ENCODE assay signal across 8 cellular contexts in the genomic region with DNA sequence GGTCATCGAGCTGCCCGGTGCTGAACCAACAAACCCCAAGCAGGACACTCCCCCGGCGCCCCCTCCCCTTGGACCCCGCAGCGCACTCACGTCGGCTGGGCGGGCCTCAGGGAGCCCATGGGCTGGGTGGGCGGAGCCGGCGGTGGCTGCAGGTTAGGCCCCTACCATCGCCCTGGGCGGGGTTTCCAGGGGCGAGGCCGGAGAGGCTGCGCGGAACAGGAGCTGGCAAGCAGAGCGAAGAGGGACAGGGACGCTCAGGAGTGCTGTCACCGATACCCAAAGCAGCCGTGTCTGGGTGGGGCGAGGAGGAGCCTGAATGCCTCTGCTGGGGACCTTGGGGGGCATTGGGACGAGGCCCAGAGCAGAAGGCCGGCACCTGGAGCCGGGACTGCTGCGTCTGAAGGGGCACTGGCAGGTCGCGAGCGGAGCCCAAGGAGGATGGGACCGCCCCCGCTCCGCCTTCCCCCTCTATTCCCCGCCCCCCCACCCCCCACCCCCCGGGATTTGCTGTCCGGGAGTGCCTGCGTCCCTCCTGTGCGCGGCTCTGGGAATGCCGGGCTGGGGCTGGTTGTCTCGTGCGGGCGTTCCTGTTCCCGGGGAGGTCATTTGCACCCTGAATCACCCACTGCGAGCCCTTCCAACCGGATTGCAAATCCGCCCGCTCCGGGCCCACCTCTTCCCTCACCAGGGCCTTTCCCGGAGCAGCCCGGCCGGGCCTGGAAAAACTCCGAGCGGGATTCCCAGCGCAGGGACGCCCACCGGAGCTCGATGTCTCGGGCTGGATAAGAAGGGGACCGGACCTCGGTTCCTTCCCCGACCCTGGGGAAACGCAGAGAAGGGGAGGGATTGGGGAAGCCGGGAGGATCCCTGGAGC. TPM values are rescaled to one million over a fixed set of nuclear protein-coding genes. Genes with fewer than 3 reads are reported as not detected.
DNase-seq lines count a peak whose midpoint lies in the region; ATAC-seq, FAIRE-seq and TF ChIP-seq lines count a peak whose summit lies in the region.

No MANE protein-coding gene starts in this region.

- DNase-seq in GM12892 (ENCODE audit: insufficient read length) (peak; percentile 97), NCI-H345 (lab: John Stamatoyannopoulos, UW) (peak; percentile 90), colonic mucosa (peak; percentile 96), mesenteric fat pad (ENCODE audit: low spot score) (no peak)
- peak; percentile 39 to 64 for DNase-seq in activated CD4-positive, alpha-beta T cell treated with anti-CD3 and anti-CD28 coated beads for 24 hours (ENCODE audit: low read depth in 2 of 2)
- peak; percentile 40 to 79 (median 41) for DNase-seq in stimulated activated CD4-positive, alpha-beta T cell treated with anti-CD3 and anti-CD28 coated beads, TNF-alpha, amount 100 ng/mL, for 48 hours (ENCODE audit: low read depth in 3 of 3)

- no peak for TF ChIP-seq RAD21 in liver (IDR thresholded peaks at IDR 0.05)

- H3K4me1 ChIP-seq in colonic mucosa (peaks cover 10% of the 10 kb centered on the region), liver (ENCODE audit: control insufficient read depth in 4 of 4, insufficient read depth in 4 of 4, low read length in 3 of 4) (peaks cover 18 to 40% (median 25%) of the 10 kb centered on the region in 4 donors)

- TF ChIP-seq POLR2A in GM12892 (IDR thresholded peaks at IDR 0.05; ENCODE audit: low read depth, low read length): no peak

- no peaks in the 10 kb centered on the region for H3K27me3 ChIP-seq in colonic mucosa
- H3K27me3 ChIP-seq in liver (ENCODE audit: control insufficient read depth in 4 of 4, insufficient read depth in 4 of 4, low read length in 3 of 4): peaks cover 0 to 2% (median 0%) of the 10 kb centered on the region in 4 donors

- FAIRE-seq in GM12892 (lab: Jason Lieb, UNC): peak; percentile 95

- H3K36me3 ChIP-seq in colonic mucosa (no peaks in the 10 kb centered on the region), liver (ENCODE audit: control insufficient read depth in 4 of 4, insufficient read depth in 3 of 4, low read depth in 1 of 4, low read length in 3 of 4) (peaks cover 0 to 6% (median 2%) of the 10 kb centered on the region in 4 donors)

- H3K4me3 ChIP-seq in colonic mucosa: peak overlapping the region; percentile 65
- peak overlapping the region; percentile 13 to 56 (median 49) for H3K4me3 ChIP-seq in liver (ENCODE audit: low read depth in 1 of 3, low read length in 3 of 3)

- TF ChIP-seq CTCF in colonic mucosa (IDR thresholded peaks at IDR 0.05) (no peak), liver (IDR thresholded peaks at IDR 0.05; ENCODE audit: low read depth, low read length, missing input control) (no peak)

- H3K9ac ChIP-seq in colonic mucosa (ENCODE audit: low read depth in 2 of 2, low read length in 2 of 2): peak overlapping the region; percentile 84 to 93
- no peak overlapping the region for H3K9ac ChIP-seq in liver (ENCODE audit: low read depth in 1 of 2, low read length in 2 of 2)

- intact Hi-C loops in colonic mucosa (cut with DNase I): no loop called here

- WGBS in liver: 1% methylated on average over 64 of the region's 64 CpGs

- ATAC-seq in HG02938 (IDR thresholded peaks at IDR 0.05; ENCODE audit: unreplicated experiment): peak; percentile 40

- H3K27ac ChIP-seq in colonic mucosa: peak overlapping the region; percentile 89
- H3K27ac ChIP-seq in liver (ENCODE audit: low read depth in 1 of 2, low read length in 2 of 2): peak overlapping the region; percentile 13 to 56

- H3K9me3 ChIP-seq in colonic mucosa: no peaks in the 10 kb centered on the region
- no peaks in the 10 kb centered on the region for H3K9me3 ChIP-seq in liver (ENCODE audit: control insufficient read depth in 4 of 4, low read length in 3 of 4)

TF ChIP-seq in liver, 16 proteins besides CTCF, POLR2A, EP300 and RAD21:
- TF ChIP-seq, protein P1, sequence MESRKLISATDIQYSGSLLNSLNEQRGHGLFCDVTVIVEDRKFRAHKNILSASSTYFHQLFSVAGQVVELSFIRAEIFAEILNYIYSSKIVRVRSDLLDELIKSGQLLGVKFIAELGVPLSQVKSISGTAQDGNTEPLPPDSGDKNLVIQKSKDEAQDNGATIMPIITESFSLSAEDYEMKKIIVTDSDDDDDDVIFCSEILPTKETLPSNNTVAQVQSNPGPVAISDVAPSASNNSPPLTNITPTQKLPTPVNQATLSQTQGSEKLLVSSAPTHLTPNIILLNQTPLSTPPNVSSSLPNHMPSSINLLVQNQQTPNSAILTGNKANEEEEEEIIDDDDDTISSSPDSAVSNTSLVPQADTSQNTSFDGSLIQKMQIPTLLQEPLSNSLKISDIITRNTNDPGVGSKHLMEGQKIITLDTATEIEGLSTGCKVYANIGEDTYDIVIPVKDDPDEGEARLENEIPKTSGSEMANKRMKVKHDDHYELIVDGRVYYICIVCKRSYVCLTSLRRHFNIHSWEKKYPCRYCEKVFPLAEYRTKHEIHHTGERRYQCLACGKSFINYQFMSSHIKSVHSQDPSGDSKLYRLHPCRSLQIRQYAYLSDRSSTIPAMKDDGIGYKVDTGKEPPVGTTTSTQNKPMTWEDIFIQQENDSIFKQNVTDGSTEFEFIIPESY (IDR thresholded peaks at IDR 0.05): no peak
- TF ChIP-seq FOXA2 (IDR thresholded peaks at IDR 0.05): no peak
- no peak for TF ChIP-seq NR2F2 (IDR thresholded peaks at IDR 0.05)
- TF ChIP-seq FOXA1 (IDR thresholded peaks at IDR 0.05): no peak
- TF ChIP-seq HNF4A (conservative IDR thresholded peaks at IDR 0.05): no peak
- no peak for TF ChIP-seq TAF1 (conservative IDR thresholded peaks at IDR 0.05)
- TF ChIP-seq RXRA (IDR thresholded peaks at IDR 0.05): no peak
- no peak for TF ChIP-seq YY1 (IDR thresholded peaks at IDR 0.05)
- TF ChIP-seq EGR1 (IDR thresholded peaks at IDR 0.05; ENCODE audit: low read depth in 2 of 2): no peak
- TF ChIP-seq JUND (IDR thresholded peaks at IDR 0.05): no peak
- TF ChIP-seq HNF4G (IDR thresholded peaks at IDR 0.05): no peak
- TF ChIP-seq, protein P2, sequence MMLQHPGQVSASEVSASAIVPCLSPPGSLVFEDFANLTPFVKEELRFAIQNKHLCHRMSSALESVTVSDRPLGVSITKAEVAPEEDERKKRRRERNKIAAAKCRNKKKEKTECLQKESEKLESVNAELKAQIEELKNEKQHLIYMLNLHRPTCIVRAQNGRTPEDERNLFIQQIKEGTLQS (IDR thresholded peaks at IDR 0.05): no peak
- TF ChIP-seq, protein P3, sequence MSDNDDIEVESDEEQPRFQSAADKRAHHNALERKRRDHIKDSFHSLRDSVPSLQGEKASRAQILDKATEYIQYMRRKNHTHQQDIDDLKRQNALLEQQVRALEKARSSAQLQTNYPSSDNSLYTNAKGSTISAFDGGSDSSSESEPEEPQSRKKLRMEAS (IDR thresholded peaks at IDR 0.05): no peak
- TF ChIP-seq, protein P4, sequence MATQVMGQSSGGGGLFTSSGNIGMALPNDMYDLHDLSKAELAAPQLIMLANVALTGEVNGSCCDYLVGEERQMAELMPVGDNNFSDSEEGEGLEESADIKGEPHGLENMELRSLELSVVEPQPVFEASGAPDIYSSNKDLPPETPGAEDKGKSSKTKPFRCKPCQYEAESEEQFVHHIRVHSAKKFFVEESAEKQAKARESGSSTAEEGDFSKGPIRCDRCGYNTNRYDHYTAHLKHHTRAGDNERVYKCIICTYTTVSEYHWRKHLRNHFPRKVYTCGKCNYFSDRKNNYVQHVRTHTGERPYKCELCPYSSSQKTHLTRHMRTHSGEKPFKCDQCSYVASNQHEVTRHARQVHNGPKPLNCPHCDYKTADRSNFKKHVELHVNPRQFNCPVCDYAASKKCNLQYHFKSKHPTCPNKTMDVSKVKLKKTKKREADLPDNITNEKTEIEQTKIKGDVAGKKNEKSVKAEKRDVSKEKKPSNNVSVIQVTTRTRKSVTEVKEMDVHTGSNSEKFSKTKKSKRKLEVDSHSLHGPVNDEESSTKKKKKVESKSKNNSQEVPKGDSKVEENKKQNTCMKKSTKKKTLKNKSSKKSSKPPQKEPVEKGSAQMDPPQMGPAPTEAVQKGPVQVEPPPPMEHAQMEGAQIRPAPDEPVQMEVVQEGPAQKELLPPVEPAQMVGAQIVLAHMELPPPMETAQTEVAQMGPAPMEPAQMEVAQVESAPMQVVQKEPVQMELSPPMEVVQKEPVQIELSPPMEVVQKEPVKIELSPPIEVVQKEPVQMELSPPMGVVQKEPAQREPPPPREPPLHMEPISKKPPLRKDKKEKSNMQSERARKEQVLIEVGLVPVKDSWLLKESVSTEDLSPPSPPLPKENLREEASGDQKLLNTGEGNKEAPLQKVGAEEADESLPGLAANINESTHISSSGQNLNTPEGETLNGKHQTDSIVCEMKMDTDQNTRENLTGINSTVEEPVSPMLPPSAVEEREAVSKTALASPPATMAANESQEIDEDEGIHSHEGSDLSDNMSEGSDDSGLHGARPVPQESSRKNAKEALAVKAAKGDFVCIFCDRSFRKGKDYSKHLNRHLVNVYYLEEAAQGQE (IDR thresholded peaks at IDR 0.05): no peak
- no peak for TF ChIP-seq SP1 (IDR thresholded peaks at IDR 0.05)
- no peak for TF ChIP-seq GABPA (IDR thresholded peaks at IDR 0.05 in 1 of 2, conservative IDR thresholded peaks at IDR 0.05 in 1 of 2)

RNA-seq across cellular contexts. Expression of a gene that starts 0.9 kb away (rescaled TPM):
- 10.4 TPM for polyA plus RNA-seq in GM12892 (2012; ENCODE audit: missing spikeins)
- total RNA-seq in colonic mucosa: 100 to 1,000 TPM; 107 to 165 TPM
- total RNA-seq in liver: 10 to 100 TPM; 10.6 to 10.9 TPM
- polyA plus RNA-seq in liver: 1 to 10 TPM; 1.8 to 4.9 TPM
- 27.3 TPM for total RNA-seq in mesenteric fat pad

RNA-seq across cellular contexts. Expression of a gene that starts 58.8 kb away (rescaled TPM):
- polyA plus RNA-seq in GM12892 (2012; ENCODE audit: missing spikeins): 7.6 TPM
- total RNA-seq in colonic mucosa (10 to 100 TPM; 50.7 to 61.3 TPM), liver (10 to 100 TPM in 1 of 2 donors, 1 to 10 TPM in 1; 8.5 to 15.8 TPM), mesenteric fat pad (51.2 TPM)
- 1 to 10 TPM; 6.2 to 8.5 TPM for polyA plus RNA-seq in liver

Comparison
In these comparisons a context has a peak if more than half of its experiments do, and no peak if none do; other contexts are left out.
1. H3K9ac ChIP-seq: peak in colonic mucosa (2 of 2); none in liver (0 of 2).